Comparison of ENCODE assay signal across 12 cellular contexts in the genomic region with DNA sequence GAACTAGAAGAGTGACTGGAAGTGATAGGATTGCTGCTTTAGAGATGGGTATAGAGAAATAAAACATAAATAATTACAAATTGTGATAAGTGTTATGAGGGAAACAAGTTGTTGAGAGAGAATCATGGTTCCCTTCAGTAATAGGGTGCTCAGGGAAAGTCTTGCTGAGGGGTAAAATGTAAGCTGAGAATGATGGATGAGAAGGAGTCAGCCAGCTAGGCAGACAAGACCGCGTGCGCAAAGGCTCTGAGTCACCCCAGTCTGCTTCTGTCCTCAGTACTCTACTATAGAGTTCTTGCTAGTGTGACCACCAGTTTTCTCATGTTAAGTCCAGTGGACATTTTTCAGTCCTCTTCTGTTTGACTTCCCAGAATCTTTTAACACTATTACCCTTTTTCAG. TPM values are rescaled to one million over a fixed set of nuclear protein-coding genes. Genes with fewer than 3 reads are reported as not detected.
DNase-seq lines count a peak whose midpoint lies in the region; FAIRE-seq and TF ChIP-seq lines count a peak whose summit lies in the region.
"Had no signal": no experiment of that assay in that cellular context is flagged by ENCODE, and none has a peak within 500 bp of the region (broad histone marks: within the 10 kb centered on the region; RNA-seq: fewer than 3 reads in every experiment).

No MANE protein-coding gene starts in this region.

- no peak overlapping the region for H3K27ac ChIP-seq in CD4-positive, alpha-beta memory T cell (ENCODE audit: low read depth, low read length)

- TF ChIP-seq POLR2A in NB4 (IDR thresholded peaks at IDR 0.05; ENCODE audit: extremely low read depth, insufficient read length), result no peak

- TF ChIP-seq CTCF in NB4 (IDR thresholded peaks at IDR 0.05; ENCODE audit: low read depth, low read length) (no peak), choroid plexus epithelial cell (conservative IDR thresholded peaks at IDR 0.05; ENCODE audit: low read depth, low read length) (no peak)

- peak; percentile 23 for DNase-seq in activated naive CD4-positive, alpha-beta T cell treated with anti-CD3 and anti-CD28 coated beads for 36 hours
- DNase-seq in activated naive CD4-positive, alpha-beta T cell treated with anti-CD3 and anti-CD28 coated beads, Interleukin-2, amount 50 U/mL, for 16 hours, result no peak
- DNase-seq in NB4 (ENCODE audit: low read depth) (peak; percentile 45), choroid plexus epithelial cell (ENCODE audit: low read depth) (peak; percentile 50), urothelium cell line (ENCODE audit: low spot score) (no peak), medulla oblongata (ENCODE audit: extremely low spot score) (no peak)
- peak; percentile 35 for DNase-seq in stimulated activated CD8-positive, alpha-beta memory T cell treated with anti-CD3 and anti-CD28 coated beads, Interleukin-4, amount 100 ng/mL, for 48 hours
- DNase-seq in CD4-positive, alpha-beta memory T cell, result no peak
- DNase-seq: left ventricle myocardium superior, NCI-H1048, T-helper 17 cell had no signal

- H3K4me1 ChIP-seq in CD4-positive, alpha-beta memory T cell (ENCODE audit: insufficient read depth, low read length), result no peaks in the 10 kb centered on the region

- no peaks in the 10 kb centered on the region for H3K27me3 ChIP-seq in CD4-positive, alpha-beta memory T cell (ENCODE audit: insufficient read depth, low read length)
- H3K27me3 ChIP-seq: BLaER1 treated with 17β-estradiol and CSF1 and Interleukin-3, amounts not matched to agents 10 nM and 100 nM had no signal

- no peak for FAIRE-seq in urothelium cell line (lab: Jason Lieb, UNC)

- no peaks in the 10 kb centered on the region for H3K9me3 Mint-ChIP-seq in activated naive CD4-positive, alpha-beta T cell treated with anti-CD3 and anti-CD28 coated beads for 36 hours
- no peaks in the 10 kb centered on the region for H3K9me3 Mint-ChIP-seq in CD4-positive, alpha-beta memory T cell

- no peak overlapping the region for H3K4me3 Mint-ChIP-seq in activated naive CD4-positive, alpha-beta T cell treated with anti-CD3 and anti-CD28 coated beads for 36 hours
- H3K4me3 Mint-ChIP-seq in CD4-positive, alpha-beta memory T cell, result no peak overlapping the region
- H3K4me3 Mint-ChIP-seq: T-helper 17 cell had no signal

- peaks cover 23% of the 10 kb centered on the region for H3K4me1 Mint-ChIP-seq in activated naive CD4-positive, alpha-beta T cell treated with anti-CD3 and anti-CD28 coated beads for 36 hours (ENCODE audit: low read depth)
- peaks cover 5 to 11% (median 8%) of the 10 kb centered on the region in 4 donors for H3K4me1 Mint-ChIP-seq in CD4-positive, alpha-beta memory T cell

- H3K4me3 ChIP-seq in NB4 (ENCODE audit: low read depth, low read length) (no peak overlapping the region), choroid plexus epithelial cell (ENCODE audit: low read depth, low read length) (no peak overlapping the region)
- H3K4me3 ChIP-seq in CD4-positive, alpha-beta memory T cell (ENCODE audit: low read length in 2 of 2), result no peak overlapping the region
- H3K4me3 ChIP-seq: BLaER1 treated with 17β-estradiol and CSF1 and Interleukin-3, amounts not matched to agents 10 nM and 100 nM had no signal

- CTCF ChIA-PET in activated naive CD4-positive, alpha-beta T cell treated with anti-CD3 and anti-CD28 coated beads for 36 hours (lab: Charles Lee), result no interaction called here
- CTCF ChIA-PET in CD4-positive, alpha-beta memory T cell (lab: Charles Lee; ENCODE audit: partially characterized antibody), result no interaction called here

- POLR2A ChIA-PET in CD4-positive, alpha-beta memory T cell (lab: Charles Lee; ENCODE audit: partially characterized antibody), result no interaction called here

- no peak overlapping the region for H3K27ac Mint-ChIP-seq in activated naive CD4-positive, alpha-beta T cell treated with anti-CD3 and anti-CD28 coated beads for 36 hours
- no peak overlapping the region for H3K27ac Mint-ChIP-seq in CD4-positive, alpha-beta memory T cell
- H3K27ac Mint-ChIP-seq: T-helper 17 cell had no signal

- H3K36me3 ChIP-seq in CD4-positive, alpha-beta memory T cell (ENCODE audit: insufficient read depth, low read length), result no peaks in the 10 kb centered on the region
- H3K36me3 ChIP-seq: BLaER1 treated with 17β-estradiol and CSF1 and Interleukin-3, amounts not matched to agents 10 nM and 100 nM had no signal

- intact Hi-C loops in activated naive CD4-positive, alpha-beta T cell treated with anti-CD3 and anti-CD28 coated beads for 36 hours (cut with micrococcal nuclease), result no loop called here
- intact Hi-C loops in CD4-positive, alpha-beta memory T cell (cut with micrococcal nuclease), result loop anchor here (10.0 kb wide), 1 partner anchor 736 kb away; no protein-coding TSS in a partner anchor

- no peaks in the 10 kb centered on the region for H3K27me3 Mint-ChIP-seq in activated naive CD4-positive, alpha-beta T cell treated with anti-CD3 and anti-CD28 coated beads for 36 hours (ENCODE audit: low read depth)
- H3K27me3 Mint-ChIP-seq in CD4-positive, alpha-beta memory T cell, result no peaks in the 10 kb centered on the region
- H3K27me3 Mint-ChIP-seq: T-helper 17 cell had no signal

- H3K36me3 Mint-ChIP-seq in activated naive CD4-positive, alpha-beta T cell treated with anti-CD3 and anti-CD28 coated beads for 36 hours (ENCODE audit: low read depth), result peaks cover 4% of the 10 kb centered on the region
- peaks cover 1 to 12% of the 10 kb centered on the region in 2 donors for H3K36me3 Mint-ChIP-seq in CD4-positive, alpha-beta memory T cell

- no peaks in the 10 kb centered on the region for H3K9me3 ChIP-seq in CD4-positive, alpha-beta memory T cell (ENCODE audit: control insufficient read depth in 1 of 2, low read length in 2 of 2)
- H3K9me3 ChIP-seq: BLaER1 treated with 17β-estradiol and CSF1 and Interleukin-3, amounts not matched to agents 10 nM and 100 nM had no signal

RNA-seq across cellular contexts. Expression of gene PCCA, which starts 39.5 kb away (rescaled TPM):
- 1 to 10 TPM; 6.8 to 8.1 TPM for total RNA-seq in activated naive CD4-positive, alpha-beta T cell treated with anti-CD3 and anti-CD28 coated beads for 36 hours
- 1 to 10 TPM; 8.7 to 9.7 TPM for total RNA-seq in CD4-positive, alpha-beta memory T cell
- polyA plus RNA-seq in CD4-positive, alpha-beta memory T cell, result 1 to 10 TPM; 4.4 to 6.2 TPM

Comparison
In these comparisons a context has a peak if more than half of its experiments do, and no peak if none do; other contexts are left out.
1. DNase-seq: peak in activated naive CD4-positive, alpha-beta T cell treated with anti-CD3 and anti-CD28 coated beads for 36 hours (single experiment), NB4 (single experiment), choroid plexus epithelial cell (single experiment) and stimulated activated CD8-positive, alpha-beta memory T cell treated with anti-CD3 and anti-CD28 coated beads, Interleukin-4, amount 100 ng/mL, for 48 hours (single experiment); none in activated naive CD4-positive, alpha-beta T cell treated with anti-CD3 and anti-CD28 coated beads, Interleukin-2, amount 50 U/mL, for 16 hours (single experiment), urothelium cell line (single experiment), CD4-positive, alpha-beta memory T cell (0 of 5) and medulla oblongata (single experiment).